Comparison of ENCODE assay signal across 1 cellular context in the genomic region with DNA sequence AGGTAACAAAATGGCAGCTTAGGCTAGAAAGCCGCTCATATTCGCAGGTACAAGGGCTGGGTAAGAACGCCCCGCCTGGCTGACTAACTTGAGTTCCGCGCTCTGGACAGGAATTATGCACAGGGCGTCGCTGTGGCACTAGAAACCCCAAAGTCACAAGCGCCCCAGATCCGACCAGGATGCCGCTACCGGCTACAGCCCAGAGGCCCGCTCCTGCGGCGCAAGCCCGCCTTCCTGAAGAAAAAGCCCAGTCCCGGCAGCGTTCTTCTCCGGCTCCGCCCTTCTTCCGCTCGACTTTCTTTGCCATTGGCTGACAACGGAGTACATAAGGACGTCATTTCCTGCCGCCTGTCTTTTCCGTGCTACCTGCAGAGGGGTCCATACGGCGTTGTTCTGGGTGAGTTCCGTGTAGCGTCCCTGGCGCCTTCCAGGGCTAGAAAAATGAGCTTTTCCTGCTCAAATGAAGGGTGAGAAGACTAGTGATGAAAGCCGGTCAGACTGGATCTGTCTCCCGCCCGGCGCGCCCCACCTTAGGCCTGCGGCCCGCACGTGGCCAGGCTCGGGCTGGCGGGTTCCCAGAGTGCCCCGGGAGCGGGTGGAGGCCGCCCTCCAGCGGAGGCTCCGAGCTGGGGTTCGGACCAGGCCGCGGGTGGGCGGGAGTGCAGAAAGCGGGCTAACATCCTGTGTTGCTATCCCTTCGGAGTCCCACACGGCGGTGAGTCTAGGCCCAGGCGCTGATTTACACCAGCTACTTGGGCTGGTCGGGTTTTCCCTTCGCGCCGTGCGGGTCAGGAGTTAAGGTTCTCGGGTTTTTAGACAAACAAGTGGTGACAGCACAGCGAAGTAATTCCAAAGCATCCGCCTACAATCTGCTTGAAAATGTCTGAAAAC.
TF ChIP-seq lines count a peak whose summit lies in the region.

TSS of gene RPSA (plus strand) at position 353 of the 891 bp plus-strand sequence. CDS start 934 bp downstream, outside the sequence.

TF ChIP-seq in HepG2, 621 proteins besides CTCF, POLR2A, EP300 and RAD21 (continued from another document and continues in another):
- TF ChIP-seq, protein P1, sequence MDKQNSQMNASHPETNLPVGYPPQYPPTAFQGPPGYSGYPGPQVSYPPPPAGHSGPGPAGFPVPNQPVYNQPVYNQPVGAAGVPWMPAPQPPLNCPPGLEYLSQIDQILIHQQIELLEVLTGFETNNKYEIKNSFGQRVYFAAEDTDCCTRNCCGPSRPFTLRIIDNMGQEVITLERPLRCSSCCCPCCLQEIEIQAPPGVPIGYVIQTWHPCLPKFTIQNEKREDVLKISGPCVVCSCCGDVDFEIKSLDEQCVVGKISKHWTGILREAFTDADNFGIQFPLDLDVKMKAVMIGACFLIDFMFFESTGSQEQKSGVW (CRISPR knock-in tag; IDR thresholded peaks at IDR 0.05; ENCODE audit: borderline replicate concordance), result no peak
- TF ChIP-seq ZNF253 (CRISPR knock-in tag; IDR thresholded peaks at IDR 0.05; ENCODE audit: borderline replicate concordance) (no peak), ZBTB44 (CRISPR knock-in tag; IDR thresholded peaks at IDR 0.05) (no peak), ZNF335 (CRISPR knock-in tag; IDR thresholded peaks at IDR 0.05) (no peak), MTA3 (CRISPR knock-in tag; IDR thresholded peaks at IDR 0.05) (no peak), FOXA3 (CRISPR knock-in tag; IDR thresholded peaks at IDR 0.05) (peak; percentile 46; the same call in 1 of the 2 replicates), ZFYVE20 (CRISPR knock-in tag; IDR thresholded peaks at IDR 0.05; ENCODE audit: borderline replicate concordance, low read depth) (no peak), ZNF616 (CRISPR knock-in tag; IDR thresholded peaks at IDR 0.05; ENCODE audit: low read depth) (peak; percentile 88; the same call in 1 of the 2 replicates), ZNF674 (CRISPR knock-in tag; IDR thresholded peaks at IDR 0.05; ENCODE audit: low read depth) (0 out of 2 replicates have a peak, but pooled peaks have one; percentile 32), SRSF9 (IDR thresholded peaks at IDR 0.05; ENCODE audit: borderline replicate concordance, insufficient read depth, low read depth, low read length, poor library complexity, severe bottlenecking) (no peak), DZIP1 (CRISPR knock-in tag; IDR thresholded peaks at IDR 0.05) (peak; percentile 73; the same call in 1 of the 2 replicates), ZNF556 (CRISPR knock-in tag; IDR thresholded peaks at IDR 0.05; ENCODE audit: borderline replicate concordance) (peak; percentile 96; the same call in 1 of the 2 replicates), ZFP1 (CRISPR knock-in tag; IDR thresholded peaks at IDR 0.05) (no peak), ELF4 (CRISPR knock-in tag; IDR thresholded peaks at IDR 0.05; ENCODE audit: borderline replicate concordance) (peak; percentile 83), RNF2 (conservative IDR thresholded peaks at IDR 0.05; ENCODE audit: low read depth) (peak; percentile 88), ZGPAT (CRISPR knock-in tag; IDR thresholded peaks at IDR 0.05) (peak; percentile 95), GPN1 (CRISPR knock-in tag; IDR thresholded peaks at IDR 0.05; ENCODE audit: borderline replicate concordance) (no peak), SETDB1 (CRISPR knock-in tag; IDR thresholded peaks at IDR 0.05; ENCODE audit: borderline replicate concordance) (no peak; the same call in 1 of the 2 replicates), REST (IDR thresholded peaks at IDR 0.05; ENCODE audit: borderline replicate concordance in 1 of 2, low read depth in 1 of 2, low read length in 2 of 2) (peak in 1 of 2 experiments; percentile 45; a peak in 1 of 4 replicates), STAG1 (CRISPR knock-in tag; IDR thresholded peaks at IDR 0.05) (peak; percentile 37), FOXK2 (IDR thresholded peaks at IDR 0.05) (no peak), SOX13 (IDR thresholded peaks at IDR 0.05) (no peak; the same call in 1 of the 2 replicates), SOX13 (CRISPR knock-in tag; conservative IDR thresholded peaks at IDR 0.05 in 1 of 2, IDR thresholded peaks at IDR 0.05 in 1 of 2) (peak in 1 of 2 experiments; percentile 15; a peak in 1 of 4 replicates), MAFG (CRISPR knock-in tag; IDR thresholded peaks at IDR 0.05) (no peak), ZNF670 (CRISPR knock-in tag; IDR thresholded peaks at IDR 0.05; ENCODE audit: borderline replicate concordance) (peak; percentile 93), RFXAP (CRISPR knock-in tag; IDR thresholded peaks at IDR 0.05; ENCODE audit: borderline replicate concordance) (peak; percentile 77; the same call in 1 of the 2 replicates), NFYC (CRISPR knock-in tag; IDR thresholded peaks at IDR 0.05) (peak; percentile 88), RARG (CRISPR knock-in tag; IDR thresholded peaks at IDR 0.05; ENCODE audit: low read depth) (0 out of 2 replicates have a peak, but pooled peaks have one; percentile 79), KAT2B (IDR thresholded peaks at IDR 0.05; ENCODE audit: borderline replicate concordance, low read depth, low read length) (no peak), FIP1L1 (IDR thresholded peaks at IDR 0.05; ENCODE audit: borderline replicate concordance, insufficient read depth, low read depth, low read length) (peak; percentile 64; the same call in 1 of the 2 replicates), ZNF614 (CRISPR knock-in tag; IDR thresholded peaks at IDR 0.05; ENCODE audit: borderline replicate concordance) (peak; percentile 56), ZNF468 (CRISPR knock-in tag; IDR thresholded peaks at IDR 0.05) (no peak), SP2 (CRISPR knock-in tag; IDR thresholded peaks at IDR 0.05) (peak; percentile 92), TCF12 (IDR thresholded peaks at IDR 0.05) (no peak), TCF12 (CRISPR knock-in tag; IDR thresholded peaks at IDR 0.05) (no peak), PRDM4 (CRISPR knock-in tag; IDR thresholded peaks at IDR 0.05; ENCODE audit: borderline replicate concordance) (peak; percentile 53; the same call in 1 of the 2 replicates), TP53 (CRISPR knock-in tag; conservative IDR thresholded peaks at IDR 0.05) (peak; percentile 80; the same call in 1 of the 2 replicates), SAP130 (CRISPR knock-in tag; IDR thresholded peaks at IDR 0.05; ENCODE audit: low read depth) (peak; percentile 95), BORCS8-MEF2B (CRISPR knock-in tag; IDR thresholded peaks at IDR 0.05) (peak; percentile 87)
- TF ChIP-seq, protein P2, sequence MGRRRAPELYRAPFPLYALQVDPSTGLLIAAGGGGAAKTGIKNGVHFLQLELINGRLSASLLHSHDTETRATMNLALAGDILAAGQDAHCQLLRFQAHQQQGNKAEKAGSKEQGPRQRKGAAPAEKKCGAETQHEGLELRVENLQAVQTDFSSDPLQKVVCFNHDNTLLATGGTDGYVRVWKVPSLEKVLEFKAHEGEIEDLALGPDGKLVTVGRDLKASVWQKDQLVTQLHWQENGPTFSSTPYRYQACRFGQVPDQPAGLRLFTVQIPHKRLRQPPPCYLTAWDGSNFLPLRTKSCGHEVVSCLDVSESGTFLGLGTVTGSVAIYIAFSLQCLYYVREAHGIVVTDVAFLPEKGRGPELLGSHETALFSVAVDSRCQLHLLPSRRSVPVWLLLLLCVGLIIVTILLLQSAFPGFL (CRISPR knock-in tag; IDR thresholded peaks at IDR 0.05), result no peak
- TF ChIP-seq, protein P3, sequence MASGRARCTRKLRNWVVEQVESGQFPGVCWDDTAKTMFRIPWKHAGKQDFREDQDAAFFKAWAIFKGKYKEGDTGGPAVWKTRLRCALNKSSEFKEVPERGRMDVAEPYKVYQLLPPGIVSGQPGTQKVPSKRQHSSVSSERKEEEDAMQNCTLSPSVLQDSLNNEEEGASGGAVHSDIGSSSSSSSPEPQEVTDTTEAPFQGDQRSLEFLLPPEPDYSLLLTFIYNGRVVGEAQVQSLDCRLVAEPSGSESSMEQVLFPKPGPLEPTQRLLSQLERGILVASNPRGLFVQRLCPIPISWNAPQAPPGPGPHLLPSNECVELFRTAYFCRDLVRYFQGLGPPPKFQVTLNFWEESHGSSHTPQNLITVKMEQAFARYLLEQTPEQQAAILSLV (CRISPR knock-in tag; IDR thresholded peaks at IDR 0.05; ENCODE audit: borderline replicate concordance), result 0 out of 2 replicates have a peak, but pooled peaks have one; percentile 66
- TF ChIP-seq, protein P4, sequence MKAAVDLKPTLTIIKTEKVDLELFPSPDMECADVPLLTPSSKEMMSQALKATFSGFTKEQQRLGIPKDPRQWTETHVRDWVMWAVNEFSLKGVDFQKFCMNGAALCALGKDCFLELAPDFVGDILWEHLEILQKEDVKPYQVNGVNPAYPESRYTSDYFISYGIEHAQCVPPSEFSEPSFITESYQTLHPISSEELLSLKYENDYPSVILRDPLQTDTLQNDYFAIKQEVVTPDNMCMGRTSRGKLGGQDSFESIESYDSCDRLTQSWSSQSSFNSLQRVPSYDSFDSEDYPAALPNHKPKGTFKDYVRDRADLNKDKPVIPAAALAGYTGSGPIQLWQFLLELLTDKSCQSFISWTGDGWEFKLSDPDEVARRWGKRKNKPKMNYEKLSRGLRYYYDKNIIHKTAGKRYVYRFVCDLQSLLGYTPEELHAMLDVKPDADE (CRISPR knock-in tag; IDR thresholded peaks at IDR 0.05), result peak; percentile 87; the same call in 1 of the 2 replicates
